8 cellular contexts compared by ENCODE assay signal in the genomic region with DNA sequence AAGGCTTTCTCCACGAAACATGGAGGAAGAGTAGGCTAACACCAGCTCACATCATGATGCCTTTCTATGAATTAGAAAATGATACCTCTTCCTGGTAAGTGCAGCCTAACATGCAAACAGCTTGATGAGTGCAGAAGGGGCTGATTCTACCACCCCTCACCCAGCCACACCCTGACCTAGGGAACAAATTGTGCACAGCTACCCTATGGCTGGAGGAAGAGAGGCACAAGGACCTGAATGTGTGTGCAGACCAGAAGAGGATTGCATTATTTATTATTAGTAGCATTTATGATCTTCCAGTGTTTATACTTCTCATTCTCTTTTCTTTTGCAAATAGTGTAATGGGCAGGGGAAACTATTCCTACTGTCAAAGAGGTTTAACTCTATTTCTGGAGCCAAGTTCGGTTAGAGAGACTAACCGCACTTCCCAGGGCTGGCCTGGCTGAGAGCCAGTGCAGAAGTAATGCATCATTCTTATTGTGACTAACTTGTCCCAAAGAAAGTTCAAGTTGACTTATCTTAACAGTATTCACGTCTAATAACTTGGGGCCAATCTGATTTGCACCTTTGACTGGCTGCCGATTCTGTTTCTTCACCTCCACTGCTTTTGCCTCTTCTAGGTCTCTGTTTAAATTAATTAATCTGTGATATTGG.
DNase-seq lines count a peak whose midpoint lies in the region; ATAC-seq and FAIRE-seq lines count a peak whose summit lies in the region.

No MANE protein-coding gene starts in this region.

- no peak for FAIRE-seq in small intestine (lab: Jason Lieb, UNC)

- DNase-seq in CD1c-positive myeloid dendritic cell (ENCODE audit: extremely low spot score) (peak; percentile 20), NOMO-1 treated with dmso at 0.1 percent for 144 hours (lab: John Stamatoyannopoulos, UW; ENCODE audit: unreplicated experiment) (peak; percentile 75), dedifferentiated amniotic fluid mesenchymal stem cell (ENCODE audit: extremely low spot score) (peak; percentile 42), small intestine (peak; percentile 86), NCI-H2081 treated with DMSO at 0.1 percent for 48 hours (lab: John Stamatoyannopoulos, UW) (no peak), NCI-H187 (lab: John Stamatoyannopoulos, UW) (no peak)
- DNase-seq in activated effector memory CD4-positive, alpha-beta T cell treated with anti-CD3 and anti-CD28 coated beads, Interleukin-2, amount 50 U/mL, for 16 hours = no peak

- H3K9me3 ChIP-seq in small intestine (ENCODE audit: control insufficient read depth, low read depth) = no peaks in the 10 kb centered on the region

- no peaks in the 10 kb centered on the region for H3K36me3 ChIP-seq in small intestine (ENCODE audit: control insufficient read depth in 2 of 2, insufficient read depth in 2 of 2, low read length in 2 of 2)

- H3K4me3 ChIP-seq in small intestine (ENCODE audit: low read depth in 1 of 2, low read length in 2 of 2) = no peak overlapping the region

- no peaks in the 10 kb centered on the region for H3K4me1 ChIP-seq in small intestine (ENCODE audit: control insufficient read depth in 2 of 2, insufficient read depth in 1 of 2, low read depth in 1 of 2, low read length in 1 of 2)

- H3K27ac ChIP-seq in small intestine (ENCODE audit: low read depth in 1 of 2, low read length in 1 of 2) = no peak overlapping the region

- ATAC-seq in HG03439 (IDR thresholded peaks at IDR 0.05; ENCODE audit: unreplicated experiment) = no peak

- H3K27me3 ChIP-seq in small intestine (ENCODE audit: control insufficient read depth in 2 of 2, insufficient read depth in 2 of 2, low read length in 2 of 2) = no peaks in the 10 kb centered on the region

- WGBS in small intestine, 3 donors = 24 to 30% (median 27%) methylated on average over 5 of the region's 5 CpGs

Comparison
In these comparisons a context has a peak if more than half of its experiments do, and no peak if none do; other contexts are left out.
1. DNase-seq: peak in CD1c-positive myeloid dendritic cell (single experiment), NOMO-1 treated with dmso at 0.1 percent for 144 hours (single experiment), dedifferentiated amniotic fluid mesenchymal stem cell (single experiment) and small intestine (single experiment); none in NCI-H2081 treated with DMSO at 0.1 percent for 48 hours (single experiment), activated effector memory CD4-positive, alpha-beta T cell treated with anti-CD3 and anti-CD28 coated beads, Interleukin-2, amount 50 U/mL, for 16 hours (single experiment) and NCI-H187 (0 of 2).